ENCODE assay signal across 22 cellular contexts in genomic region chr3:23580337-23580736, GRCh38.
A peak's percentile ranks its signal among the peaks of the same experiment; 100 is the strongest.
DNase-seq lines count a peak whose midpoint lies in the region; ATAC-seq and TF ChIP-seq lines count a peak whose summit lies in the region.
"Had no signal": no experiment of that assay in that cellular context is flagged by ENCODE, and none has a peak within 500 bp of the region (broad histone marks: within the 10 kb centered on the region; RNA-seq: fewer than 3 reads in every experiment).

No MANE protein-coding gene starts in this region.

- H3K79me1 ChIP-seq in mesenchymal stem cell (replicated peaks; ENCODE audit: low read length, poor library complexity, severe bottlenecking) = peaks cover 8% of the 10 kb centered on the region

- no peak overlapping the region for H3K4me2 ChIP-seq in mesenchymal stem cell (ENCODE audit: low read length, poor library complexity, severe bottlenecking)
- H3K4me2 ChIP-seq: BLaER1 had no signal

- no peak overlapping the region for H4K91ac ChIP-seq in mesenchymal stem cell (ENCODE audit: low read length)

- DNase-seq in LNCaP clone FGC (ENCODE audit: low read depth) (peak; percentile 79), astrocyte of the hippocampus (ENCODE audit: low read depth, low spot score) (peak; percentile 47), mesenchymal stem cell (peak; percentile 18), mesothelial cell of epicardium (ENCODE audit: low spot score in 2 of 2, unreplicated experiment in 2 of 2) (no peak), NCI-H1105 (lab: John Stamatoyannopoulos, UW) (no peak)
- DNase-seq: activated effector memory CD4-positive, alpha-beta T cell treated with anti-CD3 and anti-CD28 coated beads, Interleukin-2, amount 50 U/mL, for 16 hours; amygdala; colonic mucosa; glutamatergic neuron; KBM-7; lower lobe of right lung; naive B cell; NCI-H146; NCI-H446 treated with DMSO at 0.1 percent for 48 hours; pancreas; SIG-M5; stimulated activated CD4-positive, alpha-beta T cell treated with anti-CD3 and anti-CD28 coated beads, Interleukin-4, amount 100 ng/mL, for 1 hour; T-helper 17 cell had no signal

- H3K27me3 ChIP-seq in mesenchymal stem cell (ENCODE audit: control insufficient read depth in 1 of 2, insufficient read depth in 1 of 2, low read length in 2 of 2) = no peaks in the 10 kb centered on the region
- H3K27me3 ChIP-seq: BLaER1, colonic mucosa, pancreas had no signal

- peaks cover 17% of the 10 kb centered on the region for H3K36me3 Mint-ChIP-seq in mesothelial cell of epicardium

- H2BK5ac ChIP-seq in mesenchymal stem cell (ENCODE audit: low read depth, low read length, poor library complexity, severe bottlenecking) = no peak overlapping the region

- H3K4me1 Mint-ChIP-seq in mesothelial cell of epicardium = no peaks in the 10 kb centered on the region
- H3K4me1 Mint-ChIP-seq: T-helper 17 cell had no signal

- no peak overlapping the region for H3K14ac ChIP-seq in mesenchymal stem cell (ENCODE audit: low read length in 2 of 2)

- peaks cover 32% of the 10 kb centered on the region for H3K9me3 Mint-ChIP-seq in mesothelial cell of epicardium

- no peak overlapping the region for H3K9ac ChIP-seq in mesenchymal stem cell (ENCODE audit: low read length)
- H3K9ac ChIP-seq: BLaER1 had no signal

- H2AFZ ChIP-seq in mesenchymal stem cell (ENCODE audit: low read depth, low read length) = no peak overlapping the region

- no peak overlapping the region for H4K8ac ChIP-seq in mesenchymal stem cell (ENCODE audit: low read length)

- H3K27ac Mint-ChIP-seq in mesothelial cell of epicardium = no peak overlapping the region
- H3K27ac Mint-ChIP-seq: T-helper 17 cell had no signal

- ATAC-seq in GM19328 (IDR thresholded peaks at IDR 0.05; ENCODE audit: unreplicated experiment) (no peak), HG03432 (IDR thresholded peaks at IDR 0.05; ENCODE audit: unreplicated experiment) (no peak)
- ATAC-seq: lower lobe of right lung, pancreas, T-helper 17 cell had no signal

- H3K23ac ChIP-seq in mesenchymal stem cell (ENCODE audit: low read length in 2 of 2) = no peak overlapping the region

- no peak overlapping the region for H3K18ac ChIP-seq in mesenchymal stem cell (ENCODE audit: low read depth in 1 of 2, low read length in 2 of 2)

- no peak overlapping the region for H2BK15ac ChIP-seq in mesenchymal stem cell (ENCODE audit: low read depth, poor library complexity, severe bottlenecking)

- H3K9me3 ChIP-seq in mesenchymal stem cell (ENCODE audit: control insufficient read depth, low read length) = no peaks in the 10 kb centered on the region
- H3K9me3 ChIP-seq: colonic mucosa, lower lobe of right lung, pancreas had no signal

- peak overlapping the region; percentile 28; the same call in 1 of the 2 replicates for H3K27ac ChIP-seq in C4-2B
- H3K27ac ChIP-seq in mesenchymal stem cell (ENCODE audit: low read length, poor library complexity, severe bottlenecking) = no peak overlapping the region
- H3K27ac ChIP-seq: BLaER1, colonic mucosa, lower lobe of right lung, pancreas had no signal

- no peak overlapping the region for H3K4me3 Mint-ChIP-seq in mesothelial cell of epicardium
- H3K4me3 Mint-ChIP-seq: naive B cell, T-helper 17 cell had no signal

- H2BK12ac ChIP-seq in mesenchymal stem cell (ENCODE audit: low read length in 2 of 2) = no peak overlapping the region

- peaks cover 0 to 3% of the 10 kb centered on the region in 2 experiments for H3K36me3 ChIP-seq in mesenchymal stem cell (ENCODE audit: control insufficient read depth in 1 of 2, insufficient read depth in 2 of 2, low read depth in 1 of 2, low read length in 2 of 2)
- H3K36me3 ChIP-seq: BLaER1, colonic mucosa, lower lobe of right lung, pancreas had no signal

- H2BK120ac ChIP-seq in mesenchymal stem cell (ENCODE audit: low read depth, low read length) = no peak overlapping the region

- H2AK5ac ChIP-seq in mesenchymal stem cell (ENCODE audit: low read length, severe bottlenecking) = no peak overlapping the region

- WGBS in mesenchymal stem cell = 98% methylated on average over 3 of the region's 4 CpGs

- no peaks in the 10 kb centered on the region for H3K27me3 Mint-ChIP-seq in mesothelial cell of epicardium (ENCODE audit: low read depth)
- H3K27me3 Mint-ChIP-seq: naive B cell, T-helper 17 cell had no signal

- TF ChIP-seq CTCF in C4-2B (conservative IDR thresholded peaks at IDR 0.05) (no peak), LNCaP clone FGC (IDR thresholded peaks at IDR 0.05; ENCODE audit: control insufficient read depth, extremely low read depth, insufficient read depth) (no peak), mesothelial cell of epicardium (IDR thresholded peaks at IDR 0.05; ENCODE audit: unreplicated experiment) (no peak)

- no peaks in the 10 kb centered on the region for H3K4me1 ChIP-seq in mesenchymal stem cell (ENCODE audit: control insufficient read depth, insufficient read depth, low read depth, low read length)
- H3K4me1 ChIP-seq: BLaER1, colonic mucosa, lower lobe of right lung, pancreas had no signal

- H3K4me3 ChIP-seq in LNCaP clone FGC (ENCODE audit: low read depth, low read length) (peak overlapping the region; percentile 2; the same call in 1 of the 2 replicates), mesenchymal stem cell (ENCODE audit: insufficient read depth in 1 of 2, low read depth in 1 of 2, low read length in 2 of 2) (no peak overlapping the region)
- H3K4me3 ChIP-seq: BLaER1, colonic mucosa, lower lobe of right lung, pancreas had no signal

- H3K4ac ChIP-seq in mesenchymal stem cell (ENCODE audit: low read depth in 1 of 2, low read length in 2 of 2) = no peak overlapping the region

Comparison
In these comparisons a context has a peak if more than half of its experiments do, and no peak if none do; other contexts are left out.
1. DNase-seq: peak in LNCaP clone FGC (single experiment), astrocyte of the hippocampus (single experiment) and mesenchymal stem cell (single experiment); none in mesothelial cell of epicardium (0 of 2) and NCI-H1105 (single experiment).